9 cellular contexts compared by ENCODE assay signal in genomic region chr7:2982831-2983230, GRCh38.
A peak's percentile ranks its signal among the peaks of the same experiment; 100 is the strongest.
DNase-seq lines count a peak whose midpoint lies in the region; ATAC-seq, FAIRE-seq and TF ChIP-seq lines count a peak whose summit lies in the region.
"Had no signal": no experiment of that assay in that cellular context is flagged by ENCODE, and none has a peak within 500 bp of the region (broad histone marks: within the 10 kb centered on the region; RNA-seq: fewer than 3 reads in every experiment).

No MANE protein-coding gene starts in this region.

- H3K27me3 Mint-ChIP-seq in activated CD8-positive, alpha-beta T cell treated with anti-CD3 and anti-CD28 coated beads, Interleukin-2, amount 10 ng/mL, durations not matched to agents 7 days and 5 days (ENCODE audit: low read depth) = no peaks in the 10 kb centered on the region
- no peaks in the 10 kb centered on the region for H3K27me3 Mint-ChIP-seq in activated naive CD8-positive, alpha-beta T cell treated with anti-CD3 and anti-CD28 coated beads, Interleukin-2, amount 10 ng/mL, durations not matched to agents 7 days and 5 days

- TF ChIP-seq POLR2A in GM12891 (IDR thresholded peaks at IDR 0.05; ENCODE audit: low read depth, low read length) (no peak), esophagus muscularis mucosa (IDR thresholded peaks at IDR 0.05; ENCODE audit: low read depth) (no peak)

- H3K36me3 Mint-ChIP-seq in activated CD8-positive, alpha-beta T cell treated with anti-CD3 and anti-CD28 coated beads, Interleukin-2, amount 10 ng/mL, durations not matched to agents 7 days and 5 days (ENCODE audit: low read depth) = peaks cover 73% of the 10 kb centered on the region
- H3K36me3 Mint-ChIP-seq in activated naive CD8-positive, alpha-beta T cell treated with anti-CD3 and anti-CD28 coated beads, Interleukin-2, amount 10 ng/mL, durations not matched to agents 7 days and 5 days = peaks cover 39% of the 10 kb centered on the region

- no peak for TF ChIP-seq EP300 in esophagus muscularis mucosa (IDR thresholded peaks at IDR 0.05)

- FAIRE-seq in GM12891 (lab: Jason Lieb, UNC) = peak; percentile 58

- intact Hi-C loops in esophagus muscularis mucosa (cut with DNase I) = no loop called here

- H3K4me3 ChIP-seq in Karpas-422 (ENCODE audit: low read length) (no peak overlapping the region), esophagus muscularis mucosa (no peak overlapping the region), coronary artery (no peak overlapping the region)

- no peak for TF ChIP-seq CTCF in esophagus muscularis mucosa (IDR thresholded peaks at IDR 0.05)
- no peak for TF ChIP-seq CTCF in coronary artery (IDR thresholded peaks at IDR 0.05)

- CTCF ChIA-PET in activated CD8-positive, alpha-beta T cell treated with anti-CD3 and anti-CD28 coated beads, Interleukin-2, amount 10 ng/mL, durations not matched to agents 7 days and 5 days (lab: Charles Lee) = interaction anchor here (0.9 to 2.1 kb wide), 6 partner anchors 11 to 171 kb away, joined by 3 to 7 read pairs (median 4); no protein-coding TSS in a partner anchor

- H3K79me2 ChIP-seq in Karpas-422 (ENCODE audit: low read length) = peaks cover 18% of the 10 kb centered on the region

- H4K20me1 ChIP-seq in Karpas-422 (ENCODE audit: insufficient read depth, low read depth, low read length) = peaks cover 37% of the 10 kb centered on the region

- peak overlapping the region; percentile 80 for H3K27ac Mint-ChIP-seq in activated CD8-positive, alpha-beta T cell treated with anti-CD3 and anti-CD28 coated beads, Interleukin-2, amount 10 ng/mL, durations not matched to agents 7 days and 5 days
- H3K27ac Mint-ChIP-seq in activated naive CD8-positive, alpha-beta T cell treated with anti-CD3 and anti-CD28 coated beads, Interleukin-2, amount 10 ng/mL, durations not matched to agents 7 days and 5 days = peak overlapping the region; percentile 88

- no peaks in the 10 kb centered on the region for H3K27me3 ChIP-seq in Karpas-422 (ENCODE audit: low read length)
- peaks cover 0 to 59% (median 0%) of the 10 kb centered on the region in 4 donors for H3K27me3 ChIP-seq in esophagus muscularis mucosa

- no peak overlapping the region for H3K27ac ChIP-seq in Karpas-422 (ENCODE audit: low read length)
- no peak overlapping the region for H3K27ac ChIP-seq in esophagus muscularis mucosa (replicated peaks in 1 of 4)
- H3K27ac ChIP-seq in coronary artery = no peak overlapping the region
- H3K27ac ChIP-seq: neutrophil had no signal

- no peak overlapping the region for H3K4me2 ChIP-seq in Karpas-422 (ENCODE audit: low read depth, low read length, poor library complexity, severe bottlenecking)

- no peak overlapping the region for H2AFZ ChIP-seq in Karpas-422 (ENCODE audit: low read length)

- peak overlapping the region; percentile 37 for H3K4me3 Mint-ChIP-seq in activated CD8-positive, alpha-beta T cell treated with anti-CD3 and anti-CD28 coated beads, Interleukin-2, amount 10 ng/mL, durations not matched to agents 7 days and 5 days
- peak overlapping the region; percentile 67 for H3K4me3 Mint-ChIP-seq in activated naive CD8-positive, alpha-beta T cell treated with anti-CD3 and anti-CD28 coated beads, Interleukin-2, amount 10 ng/mL, durations not matched to agents 7 days and 5 days

- POLR2A ChIA-PET in activated CD8-positive, alpha-beta T cell treated with anti-CD3 and anti-CD28 coated beads, Interleukin-2, amount 10 ng/mL, durations not matched to agents 7 days and 5 days (lab: Charles Lee) = interaction anchor here (1.1 to 1.3 kb wide), 3 partner anchors 11 to 28 kb away, joined by 3 to 5 read pairs (median 4); no protein-coding TSS in a partner anchor
- POLR2A ChIA-PET in activated naive CD8-positive, alpha-beta T cell treated with anti-CD3 and anti-CD28 coated beads, Interleukin-2, amount 10 ng/mL, durations not matched to agents 7 days and 5 days (lab: Charles Lee) = interaction anchor here (0.6 to 2.3 kb wide), 6 partner anchors 9 to 104 kb away, joined by 3 to 6 read pairs (median 4); no protein-coding TSS in a partner anchor

- no peaks in the 10 kb centered on the region for H3K9me3 Mint-ChIP-seq in activated CD8-positive, alpha-beta T cell treated with anti-CD3 and anti-CD28 coated beads, Interleukin-2, amount 10 ng/mL, durations not matched to agents 7 days and 5 days (ENCODE audit: insufficient read depth)
- no peaks in the 10 kb centered on the region for H3K9me3 Mint-ChIP-seq in activated naive CD8-positive, alpha-beta T cell treated with anti-CD3 and anti-CD28 coated beads, Interleukin-2, amount 10 ng/mL, durations not matched to agents 7 days and 5 days

- no peak overlapping the region for H3K9ac ChIP-seq in Karpas-422 (ENCODE audit: low read length)

- peaks cover 34% of the 10 kb centered on the region for H3K4me1 ChIP-seq in Karpas-422 (ENCODE audit: low read length)
- H3K4me1 ChIP-seq in esophagus muscularis mucosa = peaks cover 0 to 8% (median 2%) of the 10 kb centered on the region in 4 donors

- H3K9me3 ChIP-seq in Karpas-422 (ENCODE audit: low read length) = no peaks in the 10 kb centered on the region
- no peaks in the 10 kb centered on the region for H3K9me3 ChIP-seq in esophagus muscularis mucosa
- H3K9me3 ChIP-seq: neutrophil had no signal

- H3K9me2 ChIP-seq in Karpas-422 (replicated peaks; ENCODE audit: insufficient read depth, low read length) = no peaks in the 10 kb centered on the region

- WGBS in esophagus muscularis mucosa = 83% methylated on average over 6 of the region's 7 CpGs

- H3K4me1 Mint-ChIP-seq in activated CD8-positive, alpha-beta T cell treated with anti-CD3 and anti-CD28 coated beads, Interleukin-2, amount 10 ng/mL, durations not matched to agents 7 days and 5 days (ENCODE audit: low read depth) = peaks cover 87% of the 10 kb centered on the region
- peaks cover 66% of the 10 kb centered on the region for H3K4me1 Mint-ChIP-seq in activated naive CD8-positive, alpha-beta T cell treated with anti-CD3 and anti-CD28 coated beads, Interleukin-2, amount 10 ng/mL, durations not matched to agents 7 days and 5 days

- H3K36me3 ChIP-seq in Karpas-422 (ENCODE audit: insufficient read depth, low read length) (no peaks in the 10 kb centered on the region), esophagus muscularis mucosa (no peaks in the 10 kb centered on the region)
- H3K36me3 ChIP-seq: neutrophil had no signal

- peak; percentile 72 for ATAC-seq in activated CD8-positive, alpha-beta T cell treated with anti-CD3 and anti-CD28 coated beads, Interleukin-2, amount 10 ng/mL, durations not matched to agents 7 days and 5 days
- ATAC-seq in activated naive CD8-positive, alpha-beta T cell treated with anti-CD3 and anti-CD28 coated beads, Interleukin-2, amount 10 ng/mL, durations not matched to agents 7 days and 5 days (ENCODE audit: low read depth) = peak; percentile 74
- no peak for ATAC-seq in GM21515 (IDR thresholded peaks at IDR 0.05; ENCODE audit: unreplicated experiment)

- no peak for DNase-seq in GM12891 (ENCODE audit: insufficient read length, low spot score)
- DNase-seq in activated CD8-positive, alpha-beta T cell treated with anti-CD3 and anti-CD28 coated beads, Interleukin-2, amount 10 ng/mL, durations not matched to agents 7 days and 5 days = peak; percentile 87
- DNase-seq in activated naive CD8-positive, alpha-beta T cell treated with anti-CD3 and anti-CD28 coated beads, Interleukin-2, amount 10 ng/mL, durations not matched to agents 7 days and 5 days = peak; percentile 68
- DNase-seq in stimulated activated CD4-positive, alpha-beta T cell treated with anti-CD3 and anti-CD28 coated beads, TNF-alpha, amount 100 ng/mL, for 4 hours (ENCODE audit: low read depth in 3 of 3) = peak in 2 of 3 experiments; percentile 20 to 21
- DNase-seq in Karpas-422 = no peak
- no peak for DNase-seq in esophagus muscularis mucosa (ENCODE audit: extremely low spot score)
- no peak for DNase-seq in coronary artery (ENCODE audit: low spot score)

TF ChIP-seq in GM12891, 5 proteins besides CTCF, POLR2A, EP300 and RAD21:
- TF ChIP-seq POLR2AphosphoS5 (IDR thresholded peaks at IDR 0.05; ENCODE audit: low read depth, low read length) (no peak), PAX5 (IDR thresholded peaks at IDR 0.05; ENCODE audit: insufficient read depth, low read length, severe bottlenecking) (no peak), TAF1 (IDR thresholded peaks at IDR 0.05; ENCODE audit: low read depth, low read length) (no peak), POU2F2 (IDR thresholded peaks at IDR 0.05; ENCODE audit: low read depth, low read length) (no peak), SPI1 (IDR thresholded peaks at IDR 0.05; ENCODE audit: low read depth, low read length) (no peak)

Comparison
In these comparisons a context has a peak if more than half of its experiments do, and no peak if none do; other contexts are left out.
1. DNase-seq: peak in activated CD8-positive, alpha-beta T cell treated with anti-CD3 and anti-CD28 coated beads, Interleukin-2, amount 10 ng/mL, durations not matched to agents 7 days and 5 days (single experiment), activated naive CD8-positive, alpha-beta T cell treated with anti-CD3 and anti-CD28 coated beads, Interleukin-2, amount 10 ng/mL, durations not matched to agents 7 days and 5 days (single experiment) and stimulated activated CD4-positive, alpha-beta T cell treated with anti-CD3 and anti-CD28 coated beads, TNF-alpha, amount 100 ng/mL, for 4 hours (2 of 3); none in GM12891 (single experiment), Karpas-422 (single experiment), esophagus muscularis mucosa (single experiment) and coronary artery (single experiment).